In the genomic region with DNA sequence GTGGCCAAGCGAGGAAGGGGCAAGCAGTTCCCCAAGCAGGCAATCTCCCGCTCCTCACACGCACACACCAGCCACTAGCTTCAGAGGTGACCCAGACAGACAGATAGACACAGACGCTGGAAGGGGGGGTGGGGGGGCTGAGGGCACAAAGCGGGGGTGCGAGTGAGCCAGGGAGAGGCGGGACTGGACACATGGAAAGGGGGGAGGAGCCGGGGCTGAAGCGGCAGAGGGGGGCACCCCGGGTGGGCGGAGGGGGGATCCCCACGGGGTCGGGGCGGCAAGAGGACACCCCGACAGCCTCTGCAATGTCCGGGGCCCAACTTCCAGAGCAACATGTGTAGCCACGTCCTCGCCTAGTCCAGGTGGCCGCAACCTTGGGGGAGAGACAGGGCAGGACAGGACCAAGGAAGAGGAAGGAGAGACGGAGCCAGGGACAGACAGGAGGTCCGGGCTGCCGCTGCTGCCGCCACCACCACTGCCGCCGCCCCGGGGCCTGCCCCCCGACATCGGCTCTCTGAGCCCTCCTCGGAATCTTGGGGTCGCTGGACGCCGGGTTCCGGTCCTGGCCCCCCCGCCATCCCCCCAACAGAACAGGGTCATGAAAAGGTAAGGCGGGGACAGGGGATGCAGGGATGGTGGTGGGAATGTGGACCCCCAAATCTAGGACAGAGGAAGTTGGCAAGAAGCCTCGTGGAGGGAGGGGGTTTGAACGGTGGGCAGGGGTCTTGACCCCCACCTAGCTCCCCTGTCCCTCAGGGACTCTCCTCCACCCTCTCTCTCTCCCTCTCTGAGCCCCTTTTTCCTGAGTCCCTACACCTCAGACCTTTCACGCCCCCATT, we compare ENCODE assay signal across 1 cellular context.
A peak's percentile ranks its signal among the peaks of the same experiment; 100 is the strongest.
TF ChIP-seq lines count a peak whose summit lies in the region.

No MANE protein-coding gene starts in this region.

TF ChIP-seq in K562, 482 proteins besides CTCF, POLR2A, EP300 and RAD21:
- no peak for TF ChIP-seq ZNF134 (CRISPR knock-in tag; conservative IDR thresholded peaks at IDR 0.05)
- TF ChIP-seq ZNF644 (tag; IDR thresholded peaks at IDR 0.05; ENCODE audit: low read depth): no peak
- no peak for TF ChIP-seq NBN (IDR thresholded peaks at IDR 0.05; ENCODE audit: low read depth)
- TF ChIP-seq HMGN3 (IDR thresholded peaks at IDR 0.05; ENCODE audit: borderline replicate concordance, extremely low read depth, insufficient read length, low read depth, low read length): peak; percentile 17
- peak; percentile 33; the same call in 1 of the 2 replicates for TF ChIP-seq ZBTB7A (IDR thresholded peaks at IDR 0.05; ENCODE audit: borderline replicate concordance, control insufficient read depth, low read depth, low read length)
- peak; percentile 73 for TF ChIP-seq ZFX (CRISPR knock-in tag; IDR thresholded peaks at IDR 0.05)
- peak; percentile 24 for TF ChIP-seq KDM5B (IDR thresholded peaks at IDR 0.05; ENCODE audit: insufficient replicate concordance, low read depth, low read length)
- TF ChIP-seq, protein P1, sequence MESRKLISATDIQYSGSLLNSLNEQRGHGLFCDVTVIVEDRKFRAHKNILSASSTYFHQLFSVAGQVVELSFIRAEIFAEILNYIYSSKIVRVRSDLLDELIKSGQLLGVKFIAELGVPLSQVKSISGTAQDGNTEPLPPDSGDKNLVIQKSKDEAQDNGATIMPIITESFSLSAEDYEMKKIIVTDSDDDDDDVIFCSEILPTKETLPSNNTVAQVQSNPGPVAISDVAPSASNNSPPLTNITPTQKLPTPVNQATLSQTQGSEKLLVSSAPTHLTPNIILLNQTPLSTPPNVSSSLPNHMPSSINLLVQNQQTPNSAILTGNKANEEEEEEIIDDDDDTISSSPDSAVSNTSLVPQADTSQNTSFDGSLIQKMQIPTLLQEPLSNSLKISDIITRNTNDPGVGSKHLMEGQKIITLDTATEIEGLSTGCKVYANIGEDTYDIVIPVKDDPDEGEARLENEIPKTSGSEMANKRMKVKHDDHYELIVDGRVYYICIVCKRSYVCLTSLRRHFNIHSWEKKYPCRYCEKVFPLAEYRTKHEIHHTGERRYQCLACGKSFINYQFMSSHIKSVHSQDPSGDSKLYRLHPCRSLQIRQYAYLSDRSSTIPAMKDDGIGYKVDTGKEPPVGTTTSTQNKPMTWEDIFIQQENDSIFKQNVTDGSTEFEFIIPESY (CRISPR knock-in tag; IDR thresholded peaks at IDR 0.05): peak; percentile 71
- TF ChIP-seq, protein P2, sequence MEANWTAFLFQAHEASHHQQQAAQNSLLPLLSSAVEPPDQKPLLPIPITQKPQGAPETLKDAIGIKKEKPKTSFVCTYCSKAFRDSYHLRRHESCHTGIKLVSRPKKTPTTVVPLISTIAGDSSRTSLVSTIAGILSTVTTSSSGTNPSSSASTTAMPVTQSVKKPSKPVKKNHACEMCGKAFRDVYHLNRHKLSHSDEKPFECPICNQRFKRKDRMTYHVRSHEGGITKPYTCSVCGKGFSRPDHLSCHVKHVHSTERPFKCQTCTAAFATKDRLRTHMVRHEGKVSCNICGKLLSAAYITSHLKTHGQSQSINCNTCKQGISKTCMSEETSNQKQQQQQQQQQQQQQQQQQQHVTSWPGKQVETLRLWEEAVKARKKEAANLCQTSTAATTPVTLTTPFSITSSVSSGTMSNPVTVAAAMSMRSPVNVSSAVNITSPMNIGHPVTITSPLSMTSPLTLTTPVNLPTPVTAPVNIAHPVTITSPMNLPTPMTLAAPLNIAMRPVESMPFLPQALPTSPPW (CRISPR knock-in tag; IDR thresholded peaks at IDR 0.05): peak; percentile 57
- TF ChIP-seq, protein P3, sequence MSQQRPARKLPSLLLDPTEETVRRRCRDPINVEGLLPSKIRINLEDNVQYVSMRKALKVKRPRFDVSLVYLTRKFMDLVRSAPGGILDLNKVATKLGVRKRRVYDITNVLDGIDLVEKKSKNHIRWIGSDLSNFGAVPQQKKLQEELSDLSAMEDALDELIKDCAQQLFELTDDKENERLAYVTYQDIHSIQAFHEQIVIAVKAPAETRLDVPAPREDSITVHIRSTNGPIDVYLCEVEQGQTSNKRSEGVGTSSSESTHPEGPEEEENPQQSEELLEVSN (IDR thresholded peaks at IDR 0.05; ENCODE audit: borderline replicate concordance in 1 of 2, extremely low read depth in 1 of 2, insufficient read depth in 1 of 2, insufficient read length in 1 of 2, low read depth in 1 of 2, low read length in 1 of 2, poor library complexity in 1 of 2, severe bottlenecking in 1 of 2): peak in 1 of 2 experiments; percentile 5
- TF ChIP-seq, protein P4, sequence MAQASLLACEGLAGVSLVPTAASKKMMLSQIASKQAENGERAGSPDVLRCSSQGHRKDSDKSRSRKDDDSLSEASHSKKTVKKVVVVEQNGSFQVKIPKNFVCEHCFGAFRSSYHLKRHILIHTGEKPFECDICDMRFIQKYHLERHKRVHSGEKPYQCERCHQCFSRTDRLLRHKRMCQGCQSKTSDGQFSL (CRISPR knock-in tag; IDR thresholded peaks at IDR 0.05): peak; percentile 22; the same call in 1 of the 2 replicates
- TF ChIP-seq, protein P4 (tag; IDR thresholded peaks at IDR 0.05): peak in 1 of 2 experiments; percentile 69; a peak in 1 of 4 replicates
- TF ChIP-seq GATAD2A (IDR thresholded peaks at IDR 0.05): no peak
- TF ChIP-seq ZNF780A (CRISPR knock-in tag; IDR thresholded peaks at IDR 0.05): no peak
- TF ChIP-seq, protein P5, sequence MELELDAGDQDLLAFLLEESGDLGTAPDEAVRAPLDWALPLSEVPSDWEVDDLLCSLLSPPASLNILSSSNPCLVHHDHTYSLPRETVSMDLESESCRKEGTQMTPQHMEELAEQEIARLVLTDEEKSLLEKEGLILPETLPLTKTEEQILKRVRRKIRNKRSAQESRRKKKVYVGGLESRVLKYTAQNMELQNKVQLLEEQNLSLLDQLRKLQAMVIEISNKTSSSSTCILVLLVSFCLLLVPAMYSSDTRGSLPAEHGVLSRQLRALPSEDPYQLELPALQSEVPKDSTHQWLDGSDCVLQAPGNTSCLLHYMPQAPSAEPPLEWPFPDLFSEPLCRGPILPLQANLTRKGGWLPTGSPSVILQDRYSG (tag; conservative IDR thresholded peaks at IDR 0.05; ENCODE audit: low read depth): no peak
- TF ChIP-seq, protein P6, sequence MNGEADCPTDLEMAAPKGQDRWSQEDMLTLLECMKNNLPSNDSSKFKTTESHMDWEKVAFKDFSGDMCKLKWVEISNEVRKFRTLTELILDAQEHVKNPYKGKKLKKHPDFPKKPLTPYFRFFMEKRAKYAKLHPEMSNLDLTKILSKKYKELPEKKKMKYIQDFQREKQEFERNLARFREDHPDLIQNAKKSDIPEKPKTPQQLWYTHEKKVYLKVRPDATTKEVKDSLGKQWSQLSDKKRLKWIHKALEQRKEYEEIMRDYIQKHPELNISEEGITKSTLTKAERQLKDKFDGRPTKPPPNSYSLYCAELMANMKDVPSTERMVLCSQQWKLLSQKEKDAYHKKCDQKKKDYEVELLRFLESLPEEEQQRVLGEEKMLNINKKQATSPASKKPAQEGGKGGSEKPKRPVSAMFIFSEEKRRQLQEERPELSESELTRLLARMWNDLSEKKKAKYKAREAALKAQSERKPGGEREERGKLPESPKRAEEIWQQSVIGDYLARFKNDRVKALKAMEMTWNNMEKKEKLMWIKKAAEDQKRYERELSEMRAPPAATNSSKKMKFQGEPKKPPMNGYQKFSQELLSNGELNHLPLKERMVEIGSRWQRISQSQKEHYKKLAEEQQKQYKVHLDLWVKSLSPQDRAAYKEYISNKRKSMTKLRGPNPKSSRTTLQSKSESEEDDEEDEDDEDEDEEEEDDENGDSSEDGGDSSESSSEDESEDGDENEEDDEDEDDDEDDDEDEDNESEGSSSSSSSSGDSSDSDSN (IDR thresholded peaks at IDR 0.05; ENCODE audit: borderline replicate concordance in 1 of 2, low read depth in 2 of 2, low read length in 2 of 2): peak; percentile 88 to 89; a peak in 3 of 4 replicates
- TF ChIP-seq TAF1 (IDR thresholded peaks at IDR 0.05; ENCODE audit: control insufficient read depth, extremely low read depth, insufficient read depth, low read length, severe bottlenecking): peak; percentile 7
- TF ChIP-seq, protein P7, sequence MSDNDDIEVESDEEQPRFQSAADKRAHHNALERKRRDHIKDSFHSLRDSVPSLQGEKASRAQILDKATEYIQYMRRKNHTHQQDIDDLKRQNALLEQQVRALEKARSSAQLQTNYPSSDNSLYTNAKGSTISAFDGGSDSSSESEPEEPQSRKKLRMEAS (CRISPR knock-in tag; IDR thresholded peaks at IDR 0.05): peak; percentile 17; the same call in 1 of the 2 replicates
- TF ChIP-seq POLR2G (IDR thresholded peaks at IDR 0.05; ENCODE audit: low read depth, low read length): peak; percentile 28; the same call in 1 of the 2 replicates
- no peak for TF ChIP-seq ATF7 (IDR thresholded peaks at IDR 0.05)
